19 cellular contexts compared by ENCODE assay signal in the genomic region with DNA sequence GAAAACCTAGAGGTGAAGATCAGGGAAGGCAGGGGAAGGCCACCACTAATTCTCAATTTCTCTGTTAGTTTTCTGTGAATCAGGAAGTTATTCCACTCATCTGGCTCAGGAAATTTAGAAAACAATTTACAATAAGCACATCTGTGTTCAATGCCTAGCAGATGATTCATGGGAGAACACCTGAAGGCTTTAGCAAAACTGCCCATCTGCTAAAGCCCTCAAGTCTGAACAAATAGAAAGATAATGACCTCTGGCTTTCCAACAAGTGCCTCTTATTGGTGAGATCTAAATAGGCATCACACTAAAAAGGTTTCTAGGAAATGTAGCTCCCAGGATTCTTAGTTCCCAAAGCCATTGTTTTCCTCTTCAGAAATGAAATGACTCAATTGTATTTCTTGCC.
"Had no signal": no experiment of that assay in that cellular context is flagged by ENCODE, and none has a peak within 500 bp of the region (broad histone marks: within the 10 kb centered on the region; RNA-seq: fewer than 3 reads in every experiment).

No MANE protein-coding gene starts in this region.

- H3K4me3 ChIP-seq: MG63, Peyer's patch had no signal

- H3K9me3 ChIP-seq: MG63, Peyer's patch had no signal

- H3K4me1 ChIP-seq: Peyer's patch had no signal

- H3K27ac ChIP-seq: brain microvascular endothelial cell, Peyer's patch had no signal

- DNase-seq: activated CD4-positive, alpha-beta T cell treated with anti-CD3 and anti-CD28 coated beads for 4 hours; activated CD8-positive, alpha-beta memory T cell treated with anti-CD3 and anti-CD28 coated beads, Interleukin-2, amount 50 U/mL, for 4 hours; activated CD8-positive, alpha-beta T cell treated with anti-CD3 and anti-CD28 coated beads for 36 hours; activated gamma-delta T cell treated with Interleukin-2 at 50 U/mL for 16 hours; activated naive CD4-positive, alpha-beta T cell treated with anti-CD3 and anti-CD28 coated beads, Interleukin-2, amount 10 ng/mL, durations not matched to agents 7 days and 5 days; activated naive CD8-positive, alpha-beta T cell treated with anti-CD3 and anti-CD28 coated beads for 36 hours; activated T-cell treated with anti-CD3 and anti-CD28 coated beads, Interleukin-2, amount 50 U/mL, for 72 hours; brain microvascular endothelial cell; caudate nucleus; MG63; MV-4-11; NCI-H1436; NCI-H1694 treated with DMSO at 0.1 percent for 48 hours; NCI-H2029 treated with DMSO at 0.1 percent for 48 hours; NCI-H2227 treated with DMSO at 0.1 percent for 48 hours; NCI-H446 treated with DMSO at 0.1 percent for 48 hours; NCI-H82; Peyer's patch; SHP77 treated with DMSO at 0.1 percent for 48 hours had no signal

- H3K36me3 ChIP-seq: brain microvascular endothelial cell, MG63, Peyer's patch had no signal

- H3K27me3 ChIP-seq: brain microvascular endothelial cell, MG63, Peyer's patch had no signal
